In genomic region chr16:19192865-19193264, GRCh38 we compare ENCODE assay signal across 27 cellular contexts.
"Had no signal": no experiment of that assay in that cellular context is flagged by ENCODE, and none has a peak within 500 bp of the region (broad histone marks: within the 10 kb centered on the region; RNA-seq: fewer than 3 reads in every experiment).

No MANE protein-coding gene starts in this region.

- H3K27me3 ChIP-seq: neural progenitor cell, ovary, spleen, suprapubic skin, testis, tibial artery, transverse colon, upper lobe of right lung, uterus had no signal

- ATAC-seq: natural killer cell; psoas muscle; right cardiac atrium; sciatic nerve; stimulated activated memory B cell treated with anti-CD40 and anti-IgM and Interleukin-4, amounts not matched to agents 10 μg/mL and 1 μg/mL and 100 μg/mL, for 72 hours; stimulated activated naive CD8-positive, alpha-beta T cell treated with anti-CD3 and anti-CD28 coated beads, Interleukin-15, amount 100 ng/mL, for 72 hours; stimulated activated naive CD8-positive, alpha-beta T cell treated with anti-CD3 and anti-CD28 coated beads, Interleukin-15, Interleukin-2, amounts not matched to agents 100 U/mL and 50 U/mL, for 24 hours; upper lobe of right lung had no signal

- H3K4me1 ChIP-seq: neural progenitor cell, psoas muscle, spleen, suprapubic skin, testis, transverse colon, uterus had no signal

- H3K27ac ChIP-seq: neural progenitor cell, ovary, parathyroid adenoma, psoas muscle, skin epidermis, spleen, suprapubic skin, testis, tibial artery, transverse colon, upper lobe of right lung, uterus had no signal

- DNase-seq: natural killer cell; occipital lobe; ovary; posterior cingulate gyrus; psoas muscle; right cardiac atrium; spleen; stimulated activated CD4-positive, alpha-beta T cell treated with anti-CD3 and anti-CD28 coated beads, Interleukin-12 subunit alpha, Interleukin-12 subunit beta, amount 100 ng/mL, for 4 hours; stimulated activated CD4-positive, alpha-beta T cell treated with anti-CD3 and anti-CD28 coated beads, Interleukin-1b, Interleukin-23, amount 100 ng/mL, for 48 hours; stimulated activated CD4-positive, alpha-beta T cell treated with anti-CD3 and anti-CD28 coated beads, Interleukin-4, amount 100 ng/mL, for 1 hour; stimulated activated CD4-positive, alpha-beta T cell treated with anti-CD3 and anti-CD28 coated beads, Interleukin-4, amount 100 ng/mL, for 4 hours; stimulated activated CD8-positive, alpha-beta memory T cell treated with anti-CD3 and anti-CD28 coated beads, Interleukin-4, amount 100 ng/mL, for 48 hours; stimulated activated naive CD4-positive, alpha-beta T cell; stimulated activated naive CD8-positive, alpha-beta T cell treated with anti-CD3 and anti-CD28 coated beads, Interleukin-15, amount 100 ng/mL, for 72 hours; stimulated activated naive CD8-positive, alpha-beta T cell treated with anti-CD3 and anti-CD28 coated beads, Interleukin-15, Interleukin-2, amounts not matched to agents 100 U/mL and 50 U/mL, for 24 hours; substantia nigra; testis; tibial artery; transverse colon; upper lobe of right lung; uterus had no signal
